ENCODE assay signal across 1 cellular context in genomic region chr2:28344756-28345291, GRCh38.
TF ChIP-seq lines count a peak whose summit lies in the region.

No MANE protein-coding gene starts in this region.

TF ChIP-seq in H1, 55 proteins besides CTCF, POLR2A, EP300 and RAD21:
- TF ChIP-seq EGR1 (IDR thresholded peaks at IDR 0.05; ENCODE audit: borderline replicate concordance, low read depth, low read length) = no peak
- TF ChIP-seq EZH2 (IDR thresholded peaks at IDR 0.05; ENCODE audit: low read depth, low read length, severe bottlenecking) = no peak
- TF ChIP-seq POLR2AphosphoS5 (IDR thresholded peaks at IDR 0.05; ENCODE audit: low read depth, low read length) = no peak
- no peak for TF ChIP-seq HDAC6 (IDR thresholded peaks at IDR 0.05; ENCODE audit: low read depth, low read length)
- TF ChIP-seq CHD2 (IDR thresholded peaks at IDR 0.05; ENCODE audit: low read length) = no peak
